Comparison of ENCODE assay signal across 27 cellular contexts in the genomic region with DNA sequence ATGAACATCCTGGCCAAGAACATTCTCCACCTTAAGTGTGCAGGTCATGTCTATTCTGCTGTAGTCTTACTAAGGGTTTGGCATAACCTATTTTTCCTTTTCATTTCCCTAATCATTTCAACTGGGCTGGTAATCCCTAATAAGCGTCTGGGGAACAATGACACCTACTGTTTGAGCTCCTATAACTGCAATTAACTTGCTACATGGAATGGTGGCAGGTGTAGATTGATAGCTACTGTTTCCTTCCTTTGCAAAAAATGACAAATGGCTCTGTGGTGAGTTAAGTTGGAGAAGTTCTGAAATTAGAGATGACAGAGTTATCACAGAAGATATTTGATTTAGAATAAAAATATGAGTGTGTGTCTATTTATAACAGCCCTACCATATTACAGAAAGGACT.
DNase-seq lines count a peak whose midpoint lies in the region; ATAC-seq, FAIRE-seq and TF ChIP-seq lines count a peak whose summit lies in the region.
"Had no signal": no experiment of that assay in that cellular context is flagged by ENCODE, and none has a peak within 500 bp of the region (broad histone marks: within the 10 kb centered on the region; RNA-seq: fewer than 3 reads in every experiment).

No MANE protein-coding gene starts in this region.

- no peak for ATAC-seq in GM21825 (IDR thresholded peaks at IDR 0.05; ENCODE audit: unreplicated experiment)
- ATAC-seq: GM23338; stimulated activated effector memory CD8-positive, alpha-beta T cell treated with anti-CD3 and anti-CD28 coated beads, Interleukin-12 subunit alpha, Interleukin-12 subunit beta, amount 100 ng/mL, for 72 hours; T-helper 17 cell; WTC11 had no signal

- H3K27ac ChIP-seq in left ventricle myocardium inferior (replicated peaks) (no peak overlapping the region), small intestine (ENCODE audit: low read depth in 1 of 2, low read length in 1 of 2) (peak overlapping the region in 1 of 2 donors; percentile 12)
- H3K27ac ChIP-seq: KMS-11 had no signal

- H3K9me3 ChIP-seq in left ventricle myocardium inferior (replicated peaks) = peaks cover 3% of the 10 kb centered on the region
- H3K9me3 ChIP-seq in small intestine (ENCODE audit: control insufficient read depth, low read depth) = no peaks in the 10 kb centered on the region
- H3K9me3 ChIP-seq: esophagus squamous epithelium, right atrium auricular region, thyroid gland had no signal

- H3K4me1 ChIP-seq in left ventricle myocardium inferior (peaks cover 38% of the 10 kb centered on the region), small intestine (ENCODE audit: control insufficient read depth in 2 of 2, insufficient read depth in 1 of 2, low read depth in 1 of 2, low read length in 1 of 2) (peaks cover 2 to 6% of the 10 kb centered on the region in 2 donors)

- H3K4me3 ChIP-seq in left ventricle myocardium inferior (no peak overlapping the region), small intestine (ENCODE audit: low read depth in 1 of 2, low read length in 2 of 2) (no peak overlapping the region)
- H3K4me3 ChIP-seq: esophagus squamous epithelium, GM23338, right atrium auricular region, thyroid gland had no signal

- no peak for DNase-seq in left ventricle myocardium inferior
- no peak for DNase-seq in cardiac septum (ENCODE audit: low spot score)
- peak; percentile 48 for DNase-seq in NCI-H526 treated with DMSO at 0.1 percent for 48 hours (lab: John Stamatoyannopoulos, UW)
- peak; percentile 21 for DNase-seq in dermis blood vessel endothelial cell
- DNase-seq in small intestine = peak; percentile 49
- DNase-seq in GM03348 (ENCODE audit: low spot score) = no peak
- no peak for DNase-seq in RKO (ENCODE audit: low spot score)
- DNase-seq: ACHN; activated CD4-positive, alpha-beta memory T cell treated with anti-CD3 and anti-CD28 coated beads, Interleukin-2, amount 10 ng/mL, durations not matched to agents 7 days and 5 days; activated naive CD4-positive, alpha-beta T cell; amniotic stem cell; caudate nucleus; DMS53; effector CD4-positive, alpha-beta T cell; esophagus squamous epithelium; NCI-H1092; NCI-H226; occipital lobe; stimulated activated CD4-positive, alpha-beta T cell treated with anti-CD3 and anti-CD28 coated beads, Interleukin-15, amount 100 ng/mL, for 24 hours; T-helper 17 cell; thyroid gland had no signal

- intact Hi-C loops in left ventricle myocardium inferior (cut with micrococcal nuclease) = no loop called here
- intact Hi-C loops in cardiac septum (cut with DNase I) = loop anchor here (5.0 kb wide), 1 partner anchor 95 kb away; no protein-coding TSS in a partner anchor

- peak; percentile 7 for TF ChIP-seq CTCF in left ventricle myocardium inferior (IDR thresholded peaks at IDR 0.05; ENCODE audit: borderline replicate concordance)

- H3K27me3 ChIP-seq in left ventricle myocardium inferior (ENCODE audit: low read depth) = no peaks in the 10 kb centered on the region
- no peaks in the 10 kb centered on the region for H3K27me3 ChIP-seq in small intestine (ENCODE audit: control insufficient read depth in 2 of 2, insufficient read depth in 2 of 2, low read length in 2 of 2)
- H3K27me3 ChIP-seq: esophagus squamous epithelium, right atrium auricular region, thyroid gland had no signal

- no peak for FAIRE-seq in small intestine (lab: Jason Lieb, UNC)

- H3K36me3 ChIP-seq in left ventricle myocardium inferior (peaks cover 7% of the 10 kb centered on the region), small intestine (ENCODE audit: control insufficient read depth in 2 of 2, insufficient read depth in 2 of 2, low read length in 2 of 2) (peaks cover 2 to 4% of the 10 kb centered on the region in 2 donors)
- H3K36me3 ChIP-seq: esophagus squamous epithelium, right atrium auricular region, thyroid gland had no signal

- 11 to 53% (median 36%) methylated on average over 1 of the region's 1 CpG for WGBS in small intestine, 3 donors

Comparison
In these comparisons a context has a peak if more than half of its experiments do, and no peak if none do; other contexts are left out.
1. DNase-seq: peak in NCI-H526 treated with DMSO at 0.1 percent for 48 hours (single experiment), dermis blood vessel endothelial cell (single experiment) and small intestine (single experiment); none in left ventricle myocardium inferior (single experiment), cardiac septum (single experiment), GM03348 (single experiment) and RKO (single experiment).